Comparison of ENCODE assay signal across 19 cellular contexts in the genomic region with DNA sequence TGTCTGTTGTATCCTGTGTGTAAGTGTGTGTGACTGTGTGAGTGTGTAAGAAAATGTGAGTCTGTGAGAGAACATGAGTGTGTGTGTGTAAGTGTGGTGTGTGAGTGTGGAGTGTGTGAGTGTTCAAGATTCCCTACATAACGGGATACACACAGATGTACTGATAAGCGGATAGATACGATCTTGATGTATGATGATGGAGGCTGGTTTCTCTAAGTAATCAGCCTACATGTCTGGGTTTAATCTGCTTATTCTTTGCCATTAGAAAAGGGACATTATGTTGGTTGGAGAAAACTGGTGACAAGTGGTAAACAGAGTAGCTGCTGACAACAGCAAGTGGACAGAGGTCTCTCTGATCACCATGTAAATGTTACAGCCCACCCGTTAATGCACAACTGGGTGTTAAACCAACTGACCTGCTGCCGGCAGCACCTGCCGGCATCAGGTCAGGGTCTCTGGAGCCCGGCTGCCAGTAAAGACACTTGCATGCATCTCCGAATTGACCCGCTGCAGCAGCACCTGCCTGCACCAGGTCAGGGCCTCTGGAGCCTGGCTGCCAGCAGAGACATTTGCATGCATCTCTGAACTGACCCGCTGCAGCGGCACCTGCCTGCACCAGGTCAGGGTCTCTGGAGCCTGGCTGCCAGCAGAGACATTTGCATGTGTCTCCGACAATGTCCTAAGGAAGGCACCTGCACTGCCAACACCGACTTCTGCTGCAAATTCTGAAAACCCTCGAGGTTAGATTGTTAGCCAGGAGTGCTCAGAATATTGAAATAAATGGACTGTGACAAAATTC.
DNase-seq lines count a peak whose midpoint lies in the region; ATAC-seq and TF ChIP-seq lines count a peak whose summit lies in the region.
"Had no signal": no experiment of that assay in that cellular context is flagged by ENCODE, and none has a peak within 500 bp of the region (broad histone marks: within the 10 kb centered on the region; RNA-seq: fewer than 3 reads in every experiment).

No MANE protein-coding gene starts in this region.

- intact Hi-C loops in activated CD4-positive, alpha-beta memory T cell treated with anti-CD3 and anti-CD28 coated beads for 36 hours (cut with micrococcal nuclease), result no loop called here
- intact Hi-C loops in IMR-90 (cut with micrococcal nuclease) (no loop called here), left ventricle myocardium inferior (cut with micrococcal nuclease) (no loop called here)

- no peak overlapping the region for H3K18ac ChIP-seq in IMR-90 (ENCODE audit: low read depth, low read length)

- no peak overlapping the region for H2BK15ac ChIP-seq in IMR-90 (ENCODE audit: low read depth, low read length)

- DNase-seq in activated CD4-positive, alpha-beta memory T cell treated with anti-CD3 and anti-CD28 coated beads, Interleukin-2, amount 10 ng/mL, durations not matched to agents 7 days and 5 days, result no peak
- DNase-seq in activated CD4-positive, alpha-beta memory T cell treated with anti-CD3 and anti-CD28 coated beads for 36 hours, result no peak
- DNase-seq in IMR-90, result no peak
- DNase-seq in effector memory CD8-positive, alpha-beta T cell, result no peak
- no peak for DNase-seq in substantia nigra (lab: John Stamatoyannopoulos, UW)
- no peak for DNase-seq in left ventricle myocardium inferior
- DNase-seq in AG08395 (ENCODE audit: low spot score), result no peak
- DNase-seq: activated naive CD4-positive, alpha-beta T cell treated with anti-CD3 and anti-CD28 coated beads for 36 hours; CD4-positive, alpha-beta memory T cell; left colon; NCI-H446; PC-9; stimulated activated naive B cell treated with anti-CD40 and anti-IgM and Interleukin-4, amounts not matched to agents 10 μg/mL and 1 μg/mL and 100 μg/mL, for 72 hours; SW 1271 had no signal

- no peak overlapping the region for H2BK120ac ChIP-seq in IMR-90 (ENCODE audit: low read depth, low read length)

- no peak overlapping the region for H3K9ac ChIP-seq in IMR-90 (ENCODE audit: low read depth, low read length)

- H3K4ac ChIP-seq in IMR-90 (ENCODE audit: low read depth, low read length), result no peak overlapping the region

- no peak overlapping the region for H2AK5ac ChIP-seq in IMR-90 (ENCODE audit: low read depth, low read length)

- H3K14ac ChIP-seq in IMR-90 (replicated peaks; ENCODE audit: low read depth, low read length), result no peak overlapping the region

- no peaks in the 10 kb centered on the region for H3K36me3 ChIP-seq in IMR-90 (ENCODE audit: control insufficient read depth, insufficient read depth, low read length)
- H3K36me3 ChIP-seq in left ventricle myocardium inferior, result peaks cover 8% of the 10 kb centered on the region

- no peak for TF ChIP-seq RAD21 in IMR-90 (IDR thresholded peaks at IDR 0.05; ENCODE audit: low read length)

- TF ChIP-seq POLR2A in IMR-90 (IDR thresholded peaks at IDR 0.05; ENCODE audit: low read depth, low read length), result no peak

- H3K9me3 Mint-ChIP-seq in activated CD4-positive, alpha-beta memory T cell treated with anti-CD3 and anti-CD28 coated beads, Interleukin-2, amount 10 ng/mL, durations not matched to agents 7 days and 5 days, result no peaks in the 10 kb centered on the region
- H3K9me3 Mint-ChIP-seq in activated CD4-positive, alpha-beta memory T cell treated with anti-CD3 and anti-CD28 coated beads for 36 hours, result no peaks in the 10 kb centered on the region
- H3K9me3 Mint-ChIP-seq in effector memory CD8-positive, alpha-beta T cell, result no peaks in the 10 kb centered on the region
- H3K9me3 Mint-ChIP-seq: brain; stimulated activated naive B cell treated with anti-CD40 and anti-IgM and Interleukin-4, amounts not matched to agents 10 μg/mL and 1 μg/mL and 100 μg/mL, for 72 hours; WTC11 had no signal

- H3K23ac ChIP-seq in IMR-90 (ENCODE audit: low read depth, low read length), result peak overlapping the region; percentile 65; the same call in 1 of the 2 replicates

- no peaks in the 10 kb centered on the region for H3K4me1 ChIP-seq in IMR-90 (ENCODE audit: control insufficient read depth, insufficient read depth, low read length)
- H3K4me1 ChIP-seq in left ventricle myocardium inferior, result peaks cover 14% of the 10 kb centered on the region

- H3K9me1 ChIP-seq in IMR-90 (ENCODE audit: insufficient read depth, low read length), result no peaks in the 10 kb centered on the region

- H3K56ac ChIP-seq in IMR-90 (ENCODE audit: extremely low read depth, insufficient read depth, low read length), result no peak overlapping the region

- H4K91ac ChIP-seq in IMR-90 (ENCODE audit: insufficient read depth, low read depth, low read length), result no peak overlapping the region

- no peak overlapping the region for H4K5ac ChIP-seq in IMR-90 (ENCODE audit: low read depth, low read length)

- no peak for ATAC-seq in IMR-90 (ENCODE audit: low read depth)
- ATAC-seq in effector memory CD8-positive, alpha-beta T cell (replicated peaks), result no peak
- ATAC-seq in HG03520 (IDR thresholded peaks at IDR 0.05; ENCODE audit: unreplicated experiment), result no peak
- ATAC-seq: left colon, WTC11 had no signal

- no peaks in the 10 kb centered on the region for H3K9me3 ChIP-seq in IMR-90 (ENCODE audit: control insufficient read depth, insufficient read depth, low read length)
- H3K9me3 ChIP-seq in left ventricle myocardium inferior (replicated peaks), result no peaks in the 10 kb centered on the region

- peak overlapping the region; percentile 1 for H3K27ac Mint-ChIP-seq in activated CD4-positive, alpha-beta memory T cell treated with anti-CD3 and anti-CD28 coated beads, Interleukin-2, amount 10 ng/mL, durations not matched to agents 7 days and 5 days
- no peak overlapping the region for H3K27ac Mint-ChIP-seq in activated CD4-positive, alpha-beta memory T cell treated with anti-CD3 and anti-CD28 coated beads for 36 hours
- peak overlapping the region; percentile 60 to 77 for H3K27ac Mint-ChIP-seq in effector memory CD8-positive, alpha-beta T cell
- H3K27ac Mint-ChIP-seq: activated naive CD4-positive, alpha-beta T cell treated with anti-CD3 and anti-CD28 coated beads for 36 hours; brain; stimulated activated naive B cell treated with anti-CD40 and anti-IgM and Interleukin-4, amounts not matched to agents 10 μg/mL and 1 μg/mL and 100 μg/mL, for 72 hours had no signal

- H3K36me3 Mint-ChIP-seq in activated CD4-positive, alpha-beta memory T cell treated with anti-CD3 and anti-CD28 coated beads, Interleukin-2, amount 10 ng/mL, durations not matched to agents 7 days and 5 days (ENCODE audit: low read depth), result peaks cover 64% of the 10 kb centered on the region
- peaks cover 24% of the 10 kb centered on the region for H3K36me3 Mint-ChIP-seq in activated CD4-positive, alpha-beta memory T cell treated with anti-CD3 and anti-CD28 coated beads for 36 hours
- H3K36me3 Mint-ChIP-seq in effector memory CD8-positive, alpha-beta T cell (ENCODE audit: insufficient read depth), result peaks cover 37% of the 10 kb centered on the region
- H3K36me3 Mint-ChIP-seq: brain, WTC11 had no signal

- no peak for TF ChIP-seq CTCF in IMR-90 (conservative IDR thresholded peaks at IDR 0.05; ENCODE audit: low read depth, low read length)
- no peak for TF ChIP-seq CTCF in left ventricle myocardium inferior (IDR thresholded peaks at IDR 0.05; ENCODE audit: borderline replicate concordance)

- peaks cover 20% of the 10 kb centered on the region for H3K4me1 Mint-ChIP-seq in activated CD4-positive, alpha-beta memory T cell treated with anti-CD3 and anti-CD28 coated beads, Interleukin-2, amount 10 ng/mL, durations not matched to agents 7 days and 5 days
- H3K4me1 Mint-ChIP-seq in activated CD4-positive, alpha-beta memory T cell treated with anti-CD3 and anti-CD28 coated beads for 36 hours (ENCODE audit: low read depth), result peaks cover 22% of the 10 kb centered on the region
- H3K4me1 Mint-ChIP-seq in effector memory CD8-positive, alpha-beta T cell (ENCODE audit: low read depth in 2 of 2), result peaks cover 29 to 48% of the 10 kb centered on the region in 2 donors

- H2AFZ ChIP-seq in IMR-90 (replicated peaks; ENCODE audit: low read length, poor library complexity), result no peak overlapping the region
- H2AFZ ChIP-seq: hepatocyte, PC-9 had no signal

- no peak overlapping the region for H2AK9ac ChIP-seq in IMR-90 (replicated peaks; ENCODE audit: low read depth, low read length, poor library complexity)

- no peak overlapping the region for H3K4me2 ChIP-seq in IMR-90 (ENCODE audit: low read depth, low read length)
- H3K4me2 ChIP-seq: hepatocyte, PC-9, smooth muscle cell had no signal

- POLR2A ChIA-PET in activated CD4-positive, alpha-beta memory T cell treated with anti-CD3 and anti-CD28 coated beads, Interleukin-2, amount 10 ng/mL, durations not matched to agents 7 days and 5 days (lab: Charles Lee), result interaction anchor here (1.8 kb wide), 1 partner anchor 10 kb away, joined by 6 read pairs; no protein-coding TSS in a partner anchor
- POLR2A ChIA-PET in activated CD4-positive, alpha-beta memory T cell treated with anti-CD3 and anti-CD28 coated beads for 36 hours (lab: Charles Lee), result no interaction called here
- POLR2A ChIA-PET in IMR-90 (lab: Charles Lee; ENCODE audit: unreplicated experiment), result no interaction called here

- BruUV-seq in IMR-90 (replicated peaks; lab: Mats Ljungman, UMichigan), result no TSS peak

- no peak overlapping the region for H2BK5ac ChIP-seq in IMR-90 (ENCODE audit: low read depth, low read length, poor library complexity, severe bottlenecking)

- H4K8ac ChIP-seq in IMR-90 (ENCODE audit: low read depth in 2 of 2, low read length in 2 of 2), result no peak overlapping the region

- in situ Hi-C loops in IMR-90 (cut with MboI; ENCODE audit: low sequenced_read_pairs), result no loop called here

- dilution Hi-C loops in IMR-90 (cut with HindIII; ENCODE audit: low sequenced_read_pairs, unreplicated experiment), result no loop called here

- no peaks in the 10 kb centered on the region for H3K79me1 ChIP-seq in IMR-90 (ENCODE audit: low read depth in 1 of 2, low read length in 2 of 2)

- CTCF ChIA-PET in activated CD4-positive, alpha-beta memory T cell treated with anti-CD3 and anti-CD28 coated beads, Interleukin-2, amount 10 ng/mL, durations not matched to agents 7 days and 5 days (lab: Charles Lee), result interaction anchor here (1.0 to 1.7 kb wide), 4 partner anchors 10 to 46 kb away, joined by 3 to 6 read pairs (median 3); no protein-coding TSS in a partner anchor
- CTCF ChIA-PET in activated CD4-positive, alpha-beta memory T cell treated with anti-CD3 and anti-CD28 coated beads for 36 hours (lab: Charles Lee), result interaction anchor here (0.9 kb wide), 1 partner anchor 9 kb away, joined by 5 read pairs; no protein-coding TSS in a partner anchor
- CTCF ChIA-PET in IMR-90 (lab: Yijun Ruan, JAX), result no interaction called here

- H3K4me3 ChIP-seq in IMR-90 (ENCODE audit: insufficient read depth, low read depth, low read length), result no peak overlapping the region
- H3K4me3 ChIP-seq in left ventricle myocardium inferior, result no peak overlapping the region
- H3K4me3 ChIP-seq: hepatocyte, PC-9, smooth muscle cell had no signal

- H3K27me3 Mint-ChIP-seq in activated CD4-positive, alpha-beta memory T cell treated with anti-CD3 and anti-CD28 coated beads, Interleukin-2, amount 10 ng/mL, durations not matched to agents 7 days and 5 days, result no peaks in the 10 kb centered on the region
- H3K27me3 Mint-ChIP-seq in activated CD4-positive, alpha-beta memory T cell treated with anti-CD3 and anti-CD28 coated beads for 36 hours, result no peaks in the 10 kb centered on the region
- H3K27me3 Mint-ChIP-seq in effector memory CD8-positive, alpha-beta T cell, result no peaks in the 10 kb centered on the region
- H3K27me3 Mint-ChIP-seq: CD4-positive, alpha-beta memory T cell; stimulated activated naive B cell treated with anti-CD40 and anti-IgM and Interleukin-4, amounts not matched to agents 10 μg/mL and 1 μg/mL and 100 μg/mL, for 72 hours had no signal

- H3K27ac ChIP-seq in IMR-90 (ENCODE audit: insufficient read depth, low read length), result no peak overlapping the region
- peak overlapping the region; percentile 95 for H3K27ac ChIP-seq in substantia nigra (ENCODE audit: low read depth, low read length, poor library complexity, severe bottlenecking)
- H3K27ac ChIP-seq in left ventricle myocardium inferior (replicated peaks), result no peak overlapping the region
- H3K27ac ChIP-seq: hepatocyte, PC-9 had no signal

- WGBS in IMR-90 (ENCODE audit: extremely low coverage in 2 of 2, insufficient read length in 1 of 2), 2 experiments, result 73% methylated on average over 6 of the region's 14 CpGs; no CpG with 5 or more reads in 1 of the 2 experiments

- H4K20me1 ChIP-seq in IMR-90 (ENCODE audit: insufficient read depth, low read length), result no peaks in the 10 kb centered on the region

- H3K4me3 Mint-ChIP-seq in activated CD4-positive, alpha-beta memory T cell treated with anti-CD3 and anti-CD28 coated beads, Interleukin-2, amount 10 ng/mL, durations not matched to agents 7 days and 5 days, result no peak overlapping the region
- H3K4me3 Mint-ChIP-seq in activated CD4-positive, alpha-beta memory T cell treated with anti-CD3 and anti-CD28 coated beads for 36 hours, result no peak overlapping the region
- no peak overlapping the region for H3K4me3 Mint-ChIP-seq in effector memory CD8-positive, alpha-beta T cell
- H3K4me3 Mint-ChIP-seq: activated naive CD4-positive, alpha-beta T cell treated with anti-CD3 and anti-CD28 coated beads for 36 hours; brain; stimulated activated naive B cell treated with anti-CD40 and anti-IgM and Interleukin-4, amounts not matched to agents 10 μg/mL and 1 μg/mL and 100 μg/mL, for 72 hours; WTC11 had no signal

- H3K27me3 ChIP-seq in IMR-90 (ENCODE audit: control insufficient read depth, insufficient read depth, low read length) (no peaks in the 10 kb centered on the region; the same call in 1 of the 2 replicates), left ventricle myocardium inferior (ENCODE audit: low read depth) (no peaks in the 10 kb centered on the region)
- H3K27me3 ChIP-seq: hepatocyte had no signal

- no peak overlapping the region for H2BK20ac ChIP-seq in IMR-90 (ENCODE audit: low read depth, low read length)
